In the genomic region with DNA sequence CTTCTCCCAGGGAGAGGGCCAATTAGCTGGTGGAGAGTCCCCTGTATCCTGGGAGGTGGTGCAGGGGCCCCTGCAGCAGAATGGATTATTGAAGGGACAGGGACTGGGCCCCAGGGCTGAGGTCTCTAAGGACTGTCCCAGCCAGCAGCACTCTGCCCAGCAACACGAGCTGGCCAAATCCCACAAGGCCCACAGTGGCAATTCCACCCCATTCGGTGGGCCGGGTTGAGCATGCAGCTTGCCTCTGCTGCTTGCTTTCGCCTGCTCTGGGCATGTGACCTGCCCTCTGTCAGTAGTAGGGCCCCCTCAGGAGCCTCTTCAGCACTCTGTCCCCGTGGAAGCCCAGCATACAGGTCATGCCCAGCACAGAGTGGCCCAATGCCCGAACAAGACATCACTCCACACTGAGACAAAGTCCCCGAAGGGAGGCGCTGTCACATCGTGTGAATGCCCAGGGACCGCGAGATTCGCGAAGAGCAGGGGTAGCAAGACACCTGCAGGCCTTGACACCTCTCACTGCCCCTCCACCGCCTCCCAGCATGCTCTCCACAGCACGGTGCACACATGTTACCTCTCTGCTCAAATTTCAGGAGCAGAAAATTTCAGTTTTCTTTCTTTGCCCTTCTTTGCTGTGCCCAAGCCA, we compare ENCODE assay signal across 13 cellular contexts.
DNase-seq lines count a peak whose midpoint lies in the region; ATAC-seq, FAIRE-seq and TF ChIP-seq lines count a peak whose summit lies in the region.
"Had no signal": no experiment of that assay in that cellular context is flagged by ENCODE, and none has a peak within 500 bp of the region (broad histone marks: within the 10 kb centered on the region; RNA-seq: fewer than 3 reads in every experiment).

No MANE protein-coding gene starts in this region.

- WGBS in K562 (ENCODE audit: insufficient coverage, low coverage, missing lambda C conversion rate), result 0% methylated on average over 12 of the region's 15 CpGs
- WGBS in pancreas, 2 donors, result 82 to 83% methylated on average over 15 of the region's 15 CpGs

- no peak overlapping the region for H3K27ac ChIP-seq in K562 (ENCODE audit: extremely low read depth, low read depth, low read length)
- H3K27ac ChIP-seq in pancreas, result peak overlapping the region in 3 of 4 donors; percentile 49 to 83 (median 59)
- H3K27ac ChIP-seq: coronary artery had no signal

- POLR2A ChIA-PET in K562 (lab: Yijun Ruan, JAX), result no interaction called here

- H3K4me3 ChIP-seq in H7 (ENCODE audit: insufficient read depth, low read depth, low read length), result no peak overlapping the region
- no peak overlapping the region for H3K4me3 ChIP-seq in K562
- no peak overlapping the region for H3K4me3 ChIP-seq in pancreas
- H3K4me3 ChIP-seq: coronary artery, left lung had no signal

- no peak overlapping the region; a peak in 1 of 4 replicates for H3K9ac ChIP-seq in K562 (ENCODE audit: insufficient read depth in 1 of 2, low read depth in 2 of 2, low read length in 2 of 2)

- DNase-seq in H7, result peak; percentile 51
- DNase-seq in NCI-H2081 treated with DMSO at 0.1 percent for 48 hours (lab: John Stamatoyannopoulos, UW), result peak; percentile 32
- DNase-seq in K562 (ENCODE audit: extremely low read depth in 1 of 4, low spot score in 3 of 4), result peak in 2 of 4 experiments; percentile 9 to 17
- peak in 2 of 6 donors; percentile 20 to 50 for DNase-seq in pancreas
- DNase-seq in activated CD8-positive, alpha-beta memory T cell treated with anti-CD3 and anti-CD28 coated beads, Interleukin-2, amount 50 U/mL, for 48 hours, result no peak
- DNase-seq in H4 (ENCODE audit: low spot score), result no peak
- DNase-seq: activated CD4-positive, alpha-beta T cell treated with anti-CD3 and anti-CD28 coated beads, Interleukin-2, amount 10 ng/mL, durations not matched to agents 7 days and 5 days; SIG-M5; stimulated activated naive CD4-positive, alpha-beta T cell treated with Interleukin-2 at 50 U/mL for 16 hours had no signal

- no peaks in the 10 kb centered on the region for H3K36me3 ChIP-seq in H7 (replicated peaks; ENCODE audit: control insufficient read depth, insufficient read depth, low read length)
- H3K36me3 ChIP-seq in K562 (ENCODE audit: control insufficient read depth, insufficient read depth, low read length), result no peaks in the 10 kb centered on the region
- no peaks in the 10 kb centered on the region for H3K36me3 ChIP-seq in pancreas
- H3K36me3 ChIP-seq: left lung had no signal

- TF ChIP-seq POLR2A in K562 (conservative IDR thresholded peaks at IDR 0.05), result no peak

- H3K27me3 ChIP-seq in H7 (ENCODE audit: control insufficient read depth, insufficient read depth, low read length) (no peaks in the 10 kb centered on the region), K562 (ENCODE audit: control insufficient read depth in 2 of 2, insufficient read depth in 2 of 2, low read length in 2 of 2) (peaks cover 14 to 41% of the 10 kb centered on the region in 2 experiments), pancreas (no peaks in the 10 kb centered on the region)
- H3K27me3 ChIP-seq: left lung had no signal

- no peak overlapping the region for H3K4me2 ChIP-seq in K562 (ENCODE audit: insufficient read depth, low read length)

- H3K9me1 ChIP-seq in K562 (ENCODE audit: control insufficient read depth, insufficient read depth, low read length), result no peaks in the 10 kb centered on the region

- CTCF ChIA-PET in K562 (lab: Yijun Ruan, JAX; ENCODE audit: low intra/inter-chr PET ratio), result no interaction called here

- ATAC-seq in K562, result peak; percentile 70
- no peak for ATAC-seq in pancreas
- ATAC-seq in HG02763 (IDR thresholded peaks at IDR 0.05; ENCODE audit: unreplicated experiment), result no peak
- ATAC-seq: natural killer cell treated with Interleukin-12 subunit alpha and Interleukin-12 subunit beta and Interleukin-15 and Interleukin-18, amount 100 ng/mL, for 72 hours had no signal

- intact Hi-C loops in K562 (cut with micrococcal nuclease), result loop anchor here (5.0 kb wide), 1 partner anchor 197 kb away; no protein-coding TSS in a partner anchor
- intact Hi-C loops in pancreas (cut with DNase I), result no loop called here

- BruUV-seq in K562 (replicated peaks; lab: Mats Ljungman, UMichigan), result no TSS peak

- H3K79me2 ChIP-seq in K562 (ENCODE audit: control insufficient read depth, insufficient read depth, low read length), result no peaks in the 10 kb centered on the region

- TF ChIP-seq CTCF in K562 (IDR thresholded peaks at IDR 0.05 in 2 of 3, conservative IDR thresholded peaks at IDR 0.05 in 1 of 3; ENCODE audit: insufficient read depth in 2 of 3, low read depth in 1 of 3, low read length in 3 of 3) (peak; percentile 22 to 32 (median 24); a peak in 1 of 6 replicates), pancreas (IDR thresholded peaks at IDR 0.05) (no peak)

- H2AFZ ChIP-seq in K562 (ENCODE audit: low read depth, low read length), result no peak overlapping the region

- H3K4me1 ChIP-seq in K562 (replicated peaks in 1 of 2; ENCODE audit: control insufficient read depth in 2 of 2, insufficient read depth in 2 of 2, low read length in 2 of 2), result no peaks in the 10 kb centered on the region; a peak in 1 of 5 replicates
- peaks cover 12 to 25% (median 22%) of the 10 kb centered on the region in 3 donors for H3K4me1 ChIP-seq in pancreas
- H3K4me1 ChIP-seq: left lung had no signal

- no peak for FAIRE-seq in K562 (lab: Jason Lieb, UNC)
- no peak for FAIRE-seq in pancreas (lab: Jason Lieb, UNC)

- peak in 1 of 2 experiments; percentile 46; a peak in 2 of 4 replicates for TF ChIP-seq RAD21 in K562 (CRISPR knock-in tag; conservative IDR thresholded peaks at IDR 0.05 in 1 of 2, IDR thresholded peaks at IDR 0.05 in 1 of 2)

- in situ Hi-C loops in K562 (cut with MboI), result no loop called here

- H3K9me3 ChIP-seq in K562 (replicated peaks; ENCODE audit: control insufficient read depth, insufficient read depth, low read depth, low read length) (no peaks in the 10 kb centered on the region), pancreas (no peaks in the 10 kb centered on the region)
- H3K9me3 ChIP-seq: left lung had no signal

- no peak for TF ChIP-seq EP300 in K562 (IDR thresholded peaks at IDR 0.05; ENCODE audit: low read length)

- no peaks in the 10 kb centered on the region for H4K20me1 ChIP-seq in K562 (replicated peaks; ENCODE audit: control insufficient read depth, insufficient read depth, low read length)

TF ChIP-seq in K562, 482 proteins besides CTCF, POLR2A, EP300 and RAD21:
- TF ChIP-seq CHD2 (IDR thresholded peaks at IDR 0.05; ENCODE audit: low read depth, low read length), result 0 out of 2 replicates have a peak, but pooled peaks have one; percentile 18
- no peak for TF ChIP-seq SIRT6 (IDR thresholded peaks at IDR 0.05; ENCODE audit: low read depth, low read length)

Comparison
In these comparisons a context has a peak if more than half of its experiments do, and no peak if none do; other contexts are left out.
1. DNase-seq: peak in H7 (single experiment) and NCI-H2081 treated with DMSO at 0.1 percent for 48 hours (single experiment); none in activated CD8-positive, alpha-beta memory T cell treated with anti-CD3 and anti-CD28 coated beads, Interleukin-2, amount 50 U/mL, for 48 hours (single experiment) and H4 (single experiment).
2. CTCF ChIP-seq: peak in K562 (3 of 3); none in pancreas (0 of 4).